19 cellular contexts compared by ENCODE assay signal in the genomic region with DNA sequence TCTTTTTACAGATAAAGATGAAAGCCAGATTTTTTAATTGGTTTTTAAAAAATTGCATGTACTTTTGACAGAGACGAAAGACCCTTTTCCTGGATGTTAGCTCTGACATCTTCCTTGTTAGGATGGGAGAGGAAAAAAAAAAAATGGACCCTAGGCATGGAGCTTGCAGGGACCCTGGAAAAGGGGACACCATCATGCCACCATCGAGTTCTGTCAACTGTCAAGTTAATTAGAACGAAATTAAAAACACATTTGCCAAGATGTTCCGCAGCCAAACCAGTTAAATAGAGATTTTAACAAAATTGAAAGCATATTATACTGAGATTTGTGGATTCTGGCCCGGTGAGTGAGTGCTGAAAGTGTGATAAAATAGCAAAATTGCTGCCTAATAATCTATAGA.
"Had no signal": no experiment of that assay in that cellular context is flagged by ENCODE, and none has a peak within 500 bp of the region (broad histone marks: within the 10 kb centered on the region; RNA-seq: fewer than 3 reads in every experiment).

No MANE protein-coding gene starts in this region.

- H3K9me3 ChIP-seq: esophagus muscularis mucosa, gastroesophageal sphincter, heart left ventricle, left lung, lower lobe of right lung, mucosa of descending colon had no signal

- H3K27me3 ChIP-seq: esophagus muscularis mucosa, foreskin keratinocyte, gastroesophageal sphincter had no signal

- H3K36me3 ChIP-seq: esophagus muscularis mucosa, gastroesophageal sphincter, heart left ventricle, left lung, lower lobe of right lung had no signal

- H3K4me3 ChIP-seq: coronary artery, esophagus muscularis mucosa, gastroesophageal sphincter, heart left ventricle, hepatocyte, left lung, lower lobe of right lung, mucosa of descending colon had no signal

- ATAC-seq: foreskin keratinocyte; gastroesophageal sphincter; heart left ventricle; left cardiac atrium; left lung; left ventricle myocardium superior; lower lobe of right lung; mucosa of descending colon; naive thymus-derived CD8-positive, alpha-beta T cell had no signal

- H3K9me3 Mint-ChIP-seq: mesothelial cell of epicardium had no signal

- H3K4me3 Mint-ChIP-seq: naive B cell; naive thymus-derived CD8-positive, alpha-beta T cell had no signal

- H3K4me2 ChIP-seq: hepatocyte had no signal

- DNase-seq: dermis blood vessel endothelial cell; dorsolateral prefrontal cortex; effector CD4-positive, alpha-beta T cell; effector memory CD4-positive, alpha-beta T cell; foreskin keratinocyte; heart left ventricle; left cardiac atrium; left lung; left ventricle myocardium superior; lower lobe of right lung; mesenchymal stem cell; mucosa of descending colon; naive B cell; naive thymus-derived CD8-positive, alpha-beta T cell had no signal

- H3K4me1 ChIP-seq: esophagus muscularis mucosa, foreskin keratinocyte, gastroesophageal sphincter, heart left ventricle, left lung, lower lobe of right lung had no signal

- H3K36me3 Mint-ChIP-seq: mesothelial cell of epicardium; naive B cell; naive thymus-derived CD8-positive, alpha-beta T cell had no signal

- H3K79me2 ChIP-seq: hepatocyte had no signal

- H3K27ac Mint-ChIP-seq: mesothelial cell of epicardium; naive B cell; naive thymus-derived CD8-positive, alpha-beta T cell had no signal

- H2AFZ ChIP-seq: hepatocyte had no signal

- H3K27ac ChIP-seq: coronary artery, dorsolateral prefrontal cortex, esophagus muscularis mucosa, foreskin keratinocyte, gastroesophageal sphincter, heart left ventricle, hepatocyte, left lung, lower lobe of right lung had no signal

- H3K4me1 Mint-ChIP-seq: naive B cell; naive thymus-derived CD8-positive, alpha-beta T cell had no signal
